Comparison of ENCODE assay signal across 14 cellular contexts in genomic region chr5:141529873-141530272, GRCh38. TPM values are rescaled to one million over a fixed set of nuclear protein-coding genes. Genes with fewer than 3 reads are reported as not detected.
A peak's percentile ranks its signal among the peaks of the same experiment; 100 is the strongest.
DNase-seq lines count a peak whose midpoint lies in the region; ATAC-seq and TF ChIP-seq lines count a peak whose summit lies in the region.
"Had no signal": no experiment of that assay in that cellular context is flagged by ENCODE, and none has a peak within 500 bp of the region (broad histone marks: within the 10 kb centered on the region; RNA-seq: fewer than 3 reads in every experiment).

No MANE protein-coding gene starts in this region.

- H4K20me1 ChIP-seq in OCI-LY7 (ENCODE audit: insufficient read depth, low read length), result no peaks in the 10 kb centered on the region
- no peaks in the 10 kb centered on the region for H4K20me1 ChIP-seq in smooth muscle cell (ENCODE audit: low read depth)

- H3F3A ChIP-seq in smooth muscle cell (ENCODE audit: low read depth), result peaks cover 24% of the 10 kb centered on the region

- no peaks in the 10 kb centered on the region for H3K9me2 ChIP-seq in OCI-LY7 (ENCODE audit: insufficient read depth, low read length)

- H3K4me2 ChIP-seq in OCI-LY7 (ENCODE audit: low read length) (peak overlapping the region; percentile 85), smooth muscle cell (peak overlapping the region; percentile 47)

- H3K9me3 Mint-ChIP-seq in stimulated activated effector memory CD8-positive, alpha-beta T cell treated with anti-CD3 and anti-CD28 coated beads, Interleukin-12 subunit alpha, Interleukin-12 subunit beta, amount 100 ng/mL, for 72 hours, result no peaks in the 10 kb centered on the region
- H3K9me3 Mint-ChIP-seq: CD8-positive, alpha-beta T cell had no signal

- peaks cover 13% of the 10 kb centered on the region for H3K4me1 Mint-ChIP-seq in stimulated activated effector memory CD8-positive, alpha-beta T cell treated with anti-CD3 and anti-CD28 coated beads, Interleukin-12 subunit alpha, Interleukin-12 subunit beta, amount 100 ng/mL, for 72 hours
- H3K4me1 Mint-ChIP-seq in T-helper 17 cell, result peaks cover 18% of the 10 kb centered on the region

- peak; percentile 60 for ATAC-seq in GM18517 (IDR thresholded peaks at IDR 0.05; ENCODE audit: unreplicated experiment)
- peak; percentile 49 for ATAC-seq in GM21723 (IDR thresholded peaks at IDR 0.05; ENCODE audit: unreplicated experiment)
- no peak for ATAC-seq in stimulated activated effector memory CD8-positive, alpha-beta T cell treated with anti-CD3 and anti-CD28 coated beads, Interleukin-12 subunit alpha, Interleukin-12 subunit beta, amount 100 ng/mL, for 72 hours
- ATAC-seq in T-helper 17 cell, result no peak
- no peak for ATAC-seq in omental fat pad (ENCODE audit: low FRiP score)
- ATAC-seq: CD8-positive, alpha-beta T cell; HCT116 had no signal

- H3K27me3 Mint-ChIP-seq in T-helper 17 cell, result no peaks in the 10 kb centered on the region

- peak overlapping the region; percentile 66 for H3K4me3 ChIP-seq in OCI-LY7 (ENCODE audit: low read depth, low read length, poor library complexity, severe bottlenecking)
- H3K4me3 ChIP-seq in smooth muscle cell, result no peak overlapping the region
- H3K4me3 ChIP-seq: lung had no signal

- POLR2A ChIA-PET in OCI-LY7 (lab: Charles Lee), result interaction anchor here (0.6 to 13.7 kb wide), 6 partner anchors 18 to 100 kb away, joined by 3 to 328 read pairs (median 6); partner anchors contain the start of genes PCDHGA12 and PCDHGC3

- DNase-seq in OCI-LY7 (ENCODE audit: low spot score), result peak; percentile 86
- no peak for DNase-seq in smooth muscle cell (lab: John Stamatoyannopoulos, UW; ENCODE audit: unreplicated experiment)
- no peak for DNase-seq in stimulated activated effector memory CD8-positive, alpha-beta T cell treated with anti-CD3 and anti-CD28 coated beads, Interleukin-12 subunit alpha, Interleukin-12 subunit beta, amount 100 ng/mL, for 72 hours (ENCODE audit: low spot score in 2 of 2)
- no peak for DNase-seq in NCI-H2107 (lab: John Stamatoyannopoulos, UW)
- DNase-seq in T-helper 17 cell, result no peak
- no peak for DNase-seq in omental fat pad (ENCODE audit: low spot score)
- DNase-seq: activated CD4-positive, CD25-positive, alpha-beta regulatory T cell treated with anti-CD3 and anti-CD28 coated beads, Interleukin-2, amount 50 U/mL, for 72 hours; activated gamma-delta T cell treated with Interleukin-2 at 50 U/mL for 16 hours; CD8-positive, alpha-beta T cell; foreskin melanocyte had no signal

- no peaks in the 10 kb centered on the region for H3K36me3 Mint-ChIP-seq in stimulated activated effector memory CD8-positive, alpha-beta T cell treated with anti-CD3 and anti-CD28 coated beads, Interleukin-12 subunit alpha, Interleukin-12 subunit beta, amount 100 ng/mL, for 72 hours
- peaks cover 12% of the 10 kb centered on the region for H3K36me3 Mint-ChIP-seq in T-helper 17 cell (ENCODE audit: low read depth)

- peaks cover 72% of the 10 kb centered on the region for H3K36me3 ChIP-seq in OCI-LY7 (ENCODE audit: insufficient read depth, low read length)
- H3K36me3 ChIP-seq in smooth muscle cell (ENCODE audit: low read depth), result peaks cover 14% of the 10 kb centered on the region

- H3K9me3 ChIP-seq in OCI-LY7 (ENCODE audit: low read length) (no peaks in the 10 kb centered on the region), smooth muscle cell (replicated peaks; ENCODE audit: low read depth) (no peaks in the 10 kb centered on the region), T-helper 17 cell (ENCODE audit: control insufficient read depth, low read length, poor library complexity, severe bottlenecking) (no peaks in the 10 kb centered on the region)

- H3K79me2 ChIP-seq in OCI-LY7 (ENCODE audit: insufficient read depth, low read depth, low read length) (peaks cover 21% of the 10 kb centered on the region; the same call in 1 of the 2 replicates), smooth muscle cell (ENCODE audit: low read depth) (no peaks in the 10 kb centered on the region)

- no TSS peak for BruUV-seq in OCI-LY7 (replicated peaks; lab: Mats Ljungman, UMichigan)

- intact Hi-C loops in OCI-LY7 (cut with micrococcal nuclease; ENCODE audit: unreplicated experiment), result loop anchor here (1.0 to 5.0 kb wide), 3 partner anchors 23 to 107 kb away; partner anchors contain the start of genes HDAC3 and RELL2

- no peak overlapping the region for H3K4me3 Mint-ChIP-seq in stimulated activated effector memory CD8-positive, alpha-beta T cell treated with anti-CD3 and anti-CD28 coated beads, Interleukin-12 subunit alpha, Interleukin-12 subunit beta, amount 100 ng/mL, for 72 hours
- H3K4me3 Mint-ChIP-seq in T-helper 17 cell, result no peak overlapping the region
- H3K4me3 Mint-ChIP-seq: CD8-positive, alpha-beta T cell had no signal

- H3K27ac Mint-ChIP-seq in stimulated activated effector memory CD8-positive, alpha-beta T cell treated with anti-CD3 and anti-CD28 coated beads, Interleukin-12 subunit alpha, Interleukin-12 subunit beta, amount 100 ng/mL, for 72 hours, result no peak overlapping the region
- H3K27ac Mint-ChIP-seq in T-helper 17 cell, result no peak overlapping the region

- H2AFZ ChIP-seq in OCI-LY7 (ENCODE audit: low read length), result no peak overlapping the region
- no peak overlapping the region for H2AFZ ChIP-seq in smooth muscle cell (ENCODE audit: low read depth)

- CTCF ChIA-PET in OCI-LY7 (lab: Charles Lee; ENCODE audit: unreplicated experiment), result interaction anchor here (0.8 to 11.2 kb wide), 3 partner anchors 19 to 54 kb away, joined by 3 to 138 read pairs (median 3); no protein-coding TSS in a partner anchor

- TF ChIP-seq CTCF in OCI-LY7 (conservative IDR thresholded peaks at IDR 0.05; ENCODE audit: low read length) (no peak), smooth muscle cell (IDR thresholded peaks at IDR 0.05; ENCODE audit: borderline replicate concordance, insufficient read depth, poor library complexity, severe bottlenecking) (no peak), omental fat pad (IDR thresholded peaks at IDR 0.05) (no peak)

- 98% methylated on average over 7 of the region's 7 CpGs for WGBS in smooth muscle cell (ENCODE audit: low lambda C conversion rate)

- H3K4me1 ChIP-seq in OCI-LY7 (ENCODE audit: insufficient read depth, low read length, poor library complexity, severe bottlenecking), result peaks cover 73% of the 10 kb centered on the region
- H3K4me1 ChIP-seq in smooth muscle cell (ENCODE audit: low read depth), result peaks cover 7% of the 10 kb centered on the region

- no peaks in the 10 kb centered on the region for H3K27me3 ChIP-seq in smooth muscle cell (ENCODE audit: low read depth)

- H3K9ac ChIP-seq in smooth muscle cell (ENCODE audit: low read depth), result no peak overlapping the region

- peak overlapping the region; percentile 98 for H3K27ac ChIP-seq in OCI-LY7 (ENCODE audit: low read depth, low read length, poor library complexity, severe bottlenecking)
- H3K27ac ChIP-seq in smooth muscle cell (ENCODE audit: low read depth), result peak overlapping the region; percentile 79

RNA-seq across cellular contexts. Expression of gene PCDHGC5, which starts 41.0 kb away (rescaled TPM):
- total RNA-seq in OCI-LY7 (2014; rRNA removed; shearing (Covaris generic)), result 3.0 and 4.4 TPM in 2 replicates
- 5.0 and 5.4 TPM in 2 replicates for total RNA-seq in OCI-LY7 (2022)
- 1.8 and 3.4 TPM in 2 replicates for total RNA-seq in smooth muscle cell
- polyA plus RNA-seq in smooth muscle cell, result 1.5 and 3.3 TPM in 2 replicates
- not detected for total RNA-seq in T-helper 17 cell
- total RNA-seq in omental fat pad, result 1 to 10 TPM; 1.1 to 3.2 (median 2.1) TPM
- total RNA-seq: CD8-positive, alpha-beta T cell had no signal

RNA-seq across cellular contexts. Expression of gene PCDHGC4, which starts 45.0 kb away (rescaled TPM):
- 6.3 and 8.4 TPM in 2 replicates for total RNA-seq in OCI-LY7 (2014; rRNA removed; shearing (Covaris generic))
- total RNA-seq in OCI-LY7 (2022) (6.4 and 7.0 TPM in 2 replicates), smooth muscle cell (1.2 and 3.8 TPM in 2 replicates), T-helper 17 cell (not detected), omental fat pad (1 to 10 TPM; 1.5 to 4.1 (median 3.5) TPM)
- polyA plus RNA-seq in smooth muscle cell, result 0.12 and 0.16 TPM in 2 replicates
- total RNA-seq: CD8-positive, alpha-beta T cell had no signal

RNA-seq across cellular contexts. Expression of gene PCDHGC3, which starts 54.1 kb away (rescaled TPM):
- total RNA-seq in OCI-LY7 (2014; rRNA removed; shearing (Covaris generic)), result 20.4 and 27.2 TPM in 2 replicates
- 59.7 and 60.0 TPM in 2 replicates for total RNA-seq in OCI-LY7 (2022)
- 38.2 and 50.3 TPM in 2 replicates for total RNA-seq in smooth muscle cell
- 98.4 and 111 TPM in 2 replicates for polyA plus RNA-seq in smooth muscle cell
- total RNA-seq in T-helper 17 cell, result not detected
- total RNA-seq in omental fat pad, result 10 to 100 TPM; 34.8 to 83.1 (median 41.9) TPM
- total RNA-seq: CD8-positive, alpha-beta T cell had no signal

Comparison
In these comparisons a context has a peak if more than half of its experiments do, and no peak if none do; other contexts are left out.
1. ATAC-seq: peak in GM18517 (single experiment) and GM21723 (single experiment); none in stimulated activated effector memory CD8-positive, alpha-beta T cell treated with anti-CD3 and anti-CD28 coated beads, Interleukin-12 subunit alpha, Interleukin-12 subunit beta, amount 100 ng/mL, for 72 hours (single experiment), T-helper 17 cell (single experiment) and omental fat pad (single experiment).
2. RNA of gene PCDHGC3, which starts 54.1 kb away (total RNA-seq): 20.4 to 60.0 TPM in OCI-LY7, 38.2 to 50.3 TPM in smooth muscle cell and 34.8 to 83.1 TPM in omental fat pad; not detected in T-helper 17 cell; every median in the first group is over 10 times any median in the second.